ENCODE assay signal across 8 cellular contexts in the genomic region with DNA sequence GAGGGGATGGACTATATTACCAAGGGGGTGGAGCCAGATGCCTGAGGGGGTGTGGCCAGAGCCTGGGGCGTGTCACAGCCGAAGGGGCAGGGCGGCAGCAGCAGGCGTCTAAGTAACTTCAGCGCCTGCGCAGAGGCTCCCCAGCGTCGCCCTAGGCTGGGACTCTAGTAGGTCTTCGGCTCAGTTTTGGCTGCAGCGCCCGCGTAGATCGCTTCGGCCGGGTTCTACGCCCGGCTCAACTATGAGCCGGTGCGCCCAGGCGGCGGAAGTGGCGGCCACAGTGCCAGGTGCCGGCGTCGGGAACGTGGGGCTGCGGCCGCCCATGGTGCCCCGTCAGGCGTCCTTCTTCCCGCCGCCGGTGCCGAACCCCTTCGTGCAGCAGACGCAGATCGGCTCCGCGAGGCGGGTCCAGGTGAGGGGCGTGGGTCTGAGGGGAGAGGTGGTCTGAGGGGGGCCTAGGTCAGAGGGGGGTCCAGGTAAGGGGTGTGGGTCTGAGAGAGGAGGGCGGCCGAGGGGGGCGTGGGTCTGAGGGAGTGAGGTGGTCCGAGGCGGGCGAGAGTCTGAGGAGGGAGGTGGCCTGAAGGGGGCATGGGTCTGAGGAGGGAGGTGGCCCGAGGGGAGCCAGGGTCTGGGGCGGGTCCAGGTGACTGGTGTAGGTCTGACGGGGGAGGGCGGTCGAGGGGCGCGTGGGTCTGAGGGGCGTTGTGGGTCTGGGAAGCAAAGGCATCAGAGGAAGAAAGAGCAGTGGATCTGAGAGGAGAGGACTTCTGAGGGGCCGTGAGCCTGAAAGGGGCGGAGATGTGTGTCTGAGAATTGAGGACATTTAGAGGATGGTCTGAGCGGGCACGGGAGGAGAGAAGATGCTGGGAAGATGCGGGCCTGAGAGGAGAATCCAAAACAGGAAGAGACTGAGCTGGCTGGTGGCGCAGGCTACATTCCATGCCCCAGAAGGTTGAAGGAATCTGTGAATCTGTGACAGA. TPM values are rescaled to one million over a fixed set of nuclear protein-coding genes. Genes with fewer than 3 reads are reported as not detected.
DNase-seq lines count a peak whose midpoint lies in the region; ATAC-seq, FAIRE-seq and TF ChIP-seq lines count a peak whose summit lies in the region.

TSS of gene LPCAT2 (plus strand) at position 132 of the 980 bp plus-strand sequence. CDS start at position 242, 110 bp downstream.

- TF ChIP-seq EP300 in GM12878 (IDR thresholded peaks at IDR 0.05; ENCODE audit: borderline replicate concordance in 1 of 2, control insufficient read depth in 1 of 2, low read depth in 2 of 2, low read length in 2 of 2) = no peak

- H4K20me1 ChIP-seq in BLaER1 treated with 17β-estradiol and CSF1 and Interleukin-3, amounts not matched to agents 10 nM and 100 nM = no peaks in the 10 kb centered on the region; a peak in 1 of 22 replicates
- H4K20me1 ChIP-seq in GM12878 (ENCODE audit: control insufficient read depth, insufficient read depth) (no peaks in the 10 kb centered on the region), hepatocyte (ENCODE audit: insufficient read depth, poor library complexity, severe bottlenecking) (no peaks in the 10 kb centered on the region)

- H3K36me3 ChIP-seq in BLaER1 treated with 17β-estradiol and CSF1 and Interleukin-3, amounts not matched to agents 10 nM and 100 nM = peaks cover 0 to 16% (median 0%) of the 10 kb centered on the region in 11 experiments; a peak in 5 of 22 replicates
- H3K36me3 ChIP-seq in GM12878 (ENCODE audit: control insufficient read depth in 2 of 2, insufficient read depth in 2 of 2, low read length in 1 of 2) (no peaks in the 10 kb centered on the region), hepatocyte (replicated peaks; ENCODE audit: insufficient read depth, low read depth) (no peaks in the 10 kb centered on the region)

- no peak for TF ChIP-seq RAD21 in GM12878 (IDR thresholded peaks at IDR 0.05; ENCODE audit: insufficient read depth, low read depth, low read length)

- POLR2A ChIA-PET in GM12878 (lab: Charles Lee) = no interaction called here

- TF ChIP-seq CTCF in HFF-Myc (IDR thresholded peaks at IDR 0.05; ENCODE audit: low read depth, low read length, missing control alignments) = no peak
- TF ChIP-seq CTCF in GM12878 (IDR thresholded peaks at IDR 0.05 in 2 of 3, conservative IDR thresholded peaks at IDR 0.05 in 1 of 3; ENCODE audit: control insufficient read depth in 2 of 3, extremely low read depth in 1 of 3, insufficient read depth in 1 of 3, low read depth in 3 of 3, low read length in 3 of 3) = no peak
- TF ChIP-seq CTCF in hepatocyte (IDR thresholded peaks at IDR 0.05; ENCODE audit: poor library complexity) = no peak

- in situ Hi-C loops in GM12878 (cut with MboI) = no loop called here
- in situ Hi-C loops in ACHN (cut with HindIII; ENCODE audit: low pct_ligation_motif_present, low pct_unique_long_range_greater_than_20kb, low sequenced_read_pairs) = no loop called here

- H3K4me1 ChIP-seq in BLaER1 treated with 17β-estradiol and CSF1 and Interleukin-3, amounts not matched to agents 10 nM and 100 nM = peaks cover 21 to 56% (median 28%) of the 10 kb centered on the region in 10 experiments
- H3K4me1 ChIP-seq in GM12878 (ENCODE audit: control insufficient read depth, insufficient read depth, low read length) (no peaks in the 10 kb centered on the region), hepatocyte (ENCODE audit: insufficient read depth) (no peaks in the 10 kb centered on the region)

- ATAC-seq in GM12878 (peak; percentile 37; the same call in 1 of the 3 replicates), HG03135 (IDR thresholded peaks at IDR 0.05; ENCODE audit: unreplicated experiment) (no peak)

- H3K4me3 ChIP-seq in BLaER1 treated with 17β-estradiol and CSF1 and Interleukin-3, amounts not matched to agents 10 nM and 100 nM = peak within 1 kb of the TSS; percentile 43 to 69 (median 56)
- peak within 1 kb of the TSS; percentile 64 for H3K4me3 ChIP-seq in HFF-Myc (replicated peaks; ENCODE audit: low read depth, low read length)
- H3K4me3 ChIP-seq in GM12878 = no peak within 1 kb of the TSS
- peak within 1 kb of the TSS; percentile 22 for H3K4me3 ChIP-seq in hepatocyte

- peaks cover 0 to 19% (median 17%) of the 10 kb centered on the region in 11 experiments; a peak in 18 of 22 replicates for H3K27me3 ChIP-seq in BLaER1 treated with 17β-estradiol and CSF1 and Interleukin-3, amounts not matched to agents 10 nM and 100 nM
- H3K27me3 ChIP-seq in GM12878 (replicated peaks in 1 of 2; ENCODE audit: control insufficient read depth in 2 of 2, insufficient read depth in 2 of 2, low read length in 1 of 2) (no peaks in the 10 kb centered on the region; a peak in 1 of 4 replicates), hepatocyte (no peaks in the 10 kb centered on the region)

- H2AFZ ChIP-seq in GM12878 (ENCODE audit: control insufficient read depth, low read depth, low read length) = no peak within 1 kb of the TSS
- H2AFZ ChIP-seq in hepatocyte = peak within 1 kb of the TSS; percentile 47

- peak within 1 kb of the TSS in 6 of 11 experiments; percentile 27 to 69 (median 43); a peak in 10 of 22 replicates for H3K27ac ChIP-seq in BLaER1 treated with 17β-estradiol and CSF1 and Interleukin-3, amounts not matched to agents 10 nM and 100 nM
- H3K27ac ChIP-seq in GM12878 (ENCODE audit: control insufficient read depth, insufficient read depth) (no peak within 1 kb of the TSS), hepatocyte (no peak within 1 kb of the TSS)

- WGBS in GM12878 (ENCODE audit: insufficient coverage, insufficient replicate concordance, low lambda C conversion rate, missing lambda C conversion rate) = 6% methylated on average over 51 of the region's 61 CpGs
- WGBS in hepatocyte (ENCODE audit: low lambda C conversion rate, missing lambda C conversion rate) = 3% methylated on average over 45 of the region's 61 CpGs

- H3K9ac ChIP-seq in BLaER1 treated with 17β-estradiol and CSF1 and Interleukin-3, amounts not matched to agents 10 nM and 100 nM = peak within 1 kb of the TSS in 7 of 11 experiments; percentile 1 to 80 (median 57); a peak in 12 of 22 replicates
- no peak within 1 kb of the TSS for H3K9ac ChIP-seq in GM12878 (ENCODE audit: control insufficient read depth, insufficient read depth, low read length)

- CTCF ChIA-PET in GM12878 (lab: Yijun Ruan, JAX) = no interaction called here

- DNase-seq in HFF-Myc (ENCODE audit: extremely low read depth, low read depth) (peak; percentile 63), OCI-M1 (lab: John Stamatoyannopoulos, UW) (peak; percentile 87), GM12878 (ENCODE audit: low read depth, low spot score) (no peak), hepatocyte (ENCODE audit: low spot score) (peak; percentile 94), posterior cingulate gyrus (peak; percentile 54 to 97 (median 78)), ACHN (no peak)

- no TSS peak for BruUV-seq in GM12878 (replicated peaks; lab: Mats Ljungman, UMichigan)

- no peak for TF ChIP-seq POLR2A in GM12878 (IDR thresholded peaks at IDR 0.05; ENCODE audit: low read depth, low read length)

- no peaks in the 10 kb centered on the region for H3K9me2 ChIP-seq in hepatocyte (replicated peaks; ENCODE audit: insufficient read depth)

- intact Hi-C loops in GM12878 (cut with micrococcal nuclease; ENCODE audit: unreplicated experiment) = no loop called here
- intact Hi-C loops in posterior cingulate gyrus (cut with DNase I) = loop anchor here (5.0 kb wide), 1 partner anchor 42 kb away; no protein-coding TSS in a partner anchor

- SMC1A ChIA-PET in GM12878 (lab: Charles Lee; ENCODE audit: uncharacterized antibody, unreplicated experiment) = no interaction called here

- FAIRE-seq in GM12878 (lab: Jason Lieb, UNC) = no peak

- peak within 1 kb of the TSS; percentile 45 to 82 (median 67) for H3K4me2 ChIP-seq in BLaER1 treated with 17β-estradiol and CSF1 and Interleukin-3, amounts not matched to agents 10 nM and 100 nM
- H3K4me2 ChIP-seq in GM12878 (ENCODE audit: control insufficient read depth, insufficient read depth) (0 out of 2 replicates have a peak within 1 kb of the TSS, but pooled peaks have one; percentile 17), hepatocyte (peak within 1 kb of the TSS; percentile 92)

- no peaks in the 10 kb centered on the region for H3K79me2 ChIP-seq in GM12878 (ENCODE audit: control insufficient read depth, insufficient read depth, low read length)
- no peaks in the 10 kb centered on the region for H3K79me2 ChIP-seq in hepatocyte

- RAD21 ChIA-PET in GM12878 (lab: Charles Lee; ENCODE audit: unreplicated experiment) = no interaction called here

- H3K9me3 ChIP-seq in BLaER1 treated with 17β-estradiol and CSF1 and Interleukin-3, amounts not matched to agents 10 nM and 100 nM (replicated peaks in 1 of 11) = peaks cover 27 to 41% (median 35%) of the 10 kb centered on the region in 11 experiments
- H3K9me3 ChIP-seq in GM12878 (replicated peaks; ENCODE audit: control insufficient read depth, insufficient read depth, low read length) = no peaks in the 10 kb centered on the region; the same call in 2 of the 3 replicates
- H3K9me3 ChIP-seq in hepatocyte (ENCODE audit: low read depth) = peaks cover 15% of the 10 kb centered on the region

RNA-seq across cellular contexts. Expression of gene LPCAT2, which starts in this region (rescaled TPM):
- total RNA-seq in GM12878 (2013; cell fraction: nucleolus; rRNA removed) = not detected in 2 replicates
- total RNA-seq in GM12878 (2014; rRNA removed) (not detected in 2 replicates), GM12878 (2014; rRNA removed; fragmentation: Illumina TruSeq; extraction: Trizol) (not detected in 2 replicates), GM12878 (2021) (not detected in 2 replicates), hepatocyte (9.5 and 13.9 TPM in 2 replicates)
- not detected for polyA plus RNA-seq in GM12878 (2011; ENCODE audit: low read depth)
- polyA plus RNA-seq in GM12878 (2011; rRNA removed) (0.01 TPM in 1 of 2 replicates, not detected in the other), GM12878 (2014; fragmentation: Illumina TruSeq; extraction: Trizol) (not detected in 2 replicates), GM12878 (2014; fragmentation: Nextera tagmentation; extraction: Ambion mirVana) (not detected), GM12878 (2014; rRNA removed) (not detected in 2 replicates), GM12878 (2016; fragmentation: Nextera tagmentation; extraction: Ambion mirVana) (not detected), hepatocyte (6.4 and 10.6 TPM in 2 replicates)
- not detected in 2 replicates for polyA plus RNA-seq in GM12878 (2011; cell fraction: cytosol; rRNA removed)
- not detected in 2 replicates for polyA plus RNA-seq in GM12878 (2011; cell fraction: nucleus; rRNA removed)
- 0.03 TPM in 1 of 2 replicates, not detected in the other for polyA plus RNA-seq in GM12878 (2012)
- not detected in 2 replicates for polyA minus RNA-seq in GM12878 (2011; rRNA and poly(A)+ RNA removed)
- polyA minus RNA-seq in GM12878 (2011; cell fraction: cytosol; rRNA and poly(A)+ RNA removed) = not detected in 2 replicates
- not detected in 2 replicates for polyA minus RNA-seq in GM12878 (2011; cell fraction: nucleus; rRNA and poly(A)+ RNA removed)

Comparison
In these comparisons a context has a peak if more than half of its experiments do, and no peak if none do; other contexts are left out.
1. Peak in ATAC-seq and H3K4me2 ChIP-seq in GM12878; RNA of the gene not detected or under 1 TPM.
2. H3K27ac ChIP-seq: peak in BLaER1 treated with 17β-estradiol and CSF1 and Interleukin-3, amounts not matched to agents 10 nM and 100 nM (6 of 11); none in GM12878 (single experiment) and hepatocyte (single experiment).
3. H3K4me2 ChIP-seq: peak in every context shown above with its lines; median percentile 92 in hepatocyte; 67 in BLaER1 treated with 17β-estradiol and CSF1 and Interleukin-3, amounts not matched to agents 10 nM and 100 nM; 17 in GM12878.
4. DNase-seq: peak in HFF-Myc (single experiment), OCI-M1 (single experiment), hepatocyte (single experiment) and posterior cingulate gyrus (10 of 10); none in GM12878 (single experiment) and ACHN (single experiment).